Comparison of ENCODE assay signal across 16 cellular contexts in genomic region chr7:77933394-77933793, GRCh38.
DNase-seq lines count a peak whose midpoint lies in the region; ATAC-seq, FAIRE-seq and TF ChIP-seq lines count a peak whose summit lies in the region.
"Had no signal": no experiment of that assay in that cellular context is flagged by ENCODE, and none has a peak within 500 bp of the region (broad histone marks: within the 10 kb centered on the region; RNA-seq: fewer than 3 reads in every experiment).

No MANE protein-coding gene starts in this region.

- no peak overlapping the region for H4K8ac ChIP-seq in H9 (replicated peaks; ENCODE audit: insufficient read length, low read depth, low read length)

- no CpG with 5 or more reads among the region's 3 CpGs for WGBS in H9 (ENCODE audit: extremely low coverage, insufficient read length, low lambda C conversion rate)

- peaks cover 17% of the 10 kb centered on the region for H3K4me1 Mint-ChIP-seq in activated T-helper 17 cell treated with anti-CD3 and anti-CD28 coated beads, Interleukin-2, amount 50 U/mL, for 72 hours
- H3K4me1 Mint-ChIP-seq in H9, result peaks cover 7 to 9% of the 10 kb centered on the region in 2 experiments
- H3K4me1 Mint-ChIP-seq: neural crest cell had no signal

- H3K79me2 ChIP-seq in keratinocyte (ENCODE audit: control insufficient read depth, insufficient read depth, low read length), result no peaks in the 10 kb centered on the region
- no peaks in the 10 kb centered on the region for H3K79me2 ChIP-seq in H9 (ENCODE audit: insufficient read depth, low read length)

- no peak overlapping the region for H3K23ac ChIP-seq in H9 (ENCODE audit: insufficient read length, low read depth, low read length)

- no peak overlapping the region for H2BK20ac ChIP-seq in H9 (ENCODE audit: low read depth, low read length, poor library complexity, severe bottlenecking)

- no peaks in the 10 kb centered on the region for H3K36me3 ChIP-seq in HAP-1 (replicated peaks)
- H3K36me3 ChIP-seq in keratinocyte (ENCODE audit: control insufficient read depth in 2 of 2, extremely low read depth in 1 of 2, insufficient read depth in 2 of 2, low read length in 2 of 2), result no peaks in the 10 kb centered on the region

- H4K91ac ChIP-seq in H9 (ENCODE audit: insufficient read length, low read depth, low read length), result no peak overlapping the region

- peak; percentile 86 for ATAC-seq in activated T-helper 17 cell treated with anti-CD3 and anti-CD28 coated beads, Interleukin-2, amount 50 U/mL, for 72 hours (replicated peaks)
- no peak for ATAC-seq in GM21423 (IDR thresholded peaks at IDR 0.05; ENCODE audit: unreplicated experiment)
- ATAC-seq: Right ventricle myocardium inferior; stimulated activated naive CD8-positive, alpha-beta T cell treated with anti-CD3 and anti-CD28 coated beads, Interleukin-15, Interleukin-2, amounts not matched to agents 100 U/mL and 50 U/mL, for 24 hours had no signal

- H3K23me2 ChIP-seq in H9 (ENCODE audit: insufficient read length, low read depth, low read length, poor library complexity, severe bottlenecking), result no peaks in the 10 kb centered on the region

- H3K9me3 Mint-ChIP-seq in activated T-helper 17 cell treated with anti-CD3 and anti-CD28 coated beads, Interleukin-2, amount 50 U/mL, for 72 hours, result no peaks in the 10 kb centered on the region
- H3K9me3 Mint-ChIP-seq in H9, result no peaks in the 10 kb centered on the region
- H3K9me3 Mint-ChIP-seq: activated CD4-positive, alpha-beta T cell treated with anti-CD3 and anti-CD28 coated beads, Interleukin-2, amount 10 ng/mL, durations not matched to agents 24 days and 14 days; neural crest cell had no signal

- H2BK12ac ChIP-seq in H9 (ENCODE audit: insufficient read length, low read depth, low read length), result no peak overlapping the region

- H3K9me3 ChIP-seq in HAP-1 (no peaks in the 10 kb centered on the region), keratinocyte (ENCODE audit: control insufficient read depth, low read depth, low read length) (no peaks in the 10 kb centered on the region), H9 (ENCODE audit: control insufficient read depth, low read depth, low read length) (no peaks in the 10 kb centered on the region)

- H4K5ac ChIP-seq in H9 (ENCODE audit: insufficient read length, low read depth, low read length), result no peak overlapping the region

- no peak overlapping the region for H2BK15ac ChIP-seq in H9 (ENCODE audit: low read depth, low read length)

- peak overlapping the region; percentile 9 for H3K4me2 ChIP-seq in keratinocyte (ENCODE audit: control insufficient read depth, extremely low read depth, insufficient read depth, low read depth, low read length)
- no peak overlapping the region for H3K4me2 ChIP-seq in H9 (ENCODE audit: insufficient read depth, insufficient read length, low read length)

- H3K18ac ChIP-seq in H9 (ENCODE audit: insufficient read length, low read depth, low read length), result no peak overlapping the region

- H3K27ac ChIP-seq in keratinocyte (ENCODE audit: control insufficient read depth, insufficient read depth, low read length) (no peak overlapping the region), H9 (ENCODE audit: insufficient read length, low read depth, low read length) (no peak overlapping the region)

- H3K4ac ChIP-seq in H9 (ENCODE audit: low read depth, low read length), result no peak overlapping the region

- no peak overlapping the region for H3K56ac ChIP-seq in H9 (ENCODE audit: insufficient read length, low read depth, low read length)

- H3K27ac Mint-ChIP-seq in activated T-helper 17 cell treated with anti-CD3 and anti-CD28 coated beads, Interleukin-2, amount 50 U/mL, for 72 hours, result peak overlapping the region; percentile 46
- H3K27ac Mint-ChIP-seq in H9, result peak overlapping the region in 1 of 3 experiments; percentile 22; a peak in 2 of 7 replicates
- H3K27ac Mint-ChIP-seq: activated CD4-positive, alpha-beta T cell treated with anti-CD3 and anti-CD28 coated beads, Interleukin-2, amount 10 ng/mL, durations not matched to agents 24 days and 14 days had no signal

- H3K4me3 Mint-ChIP-seq in activated T-helper 17 cell treated with anti-CD3 and anti-CD28 coated beads, Interleukin-2, amount 50 U/mL, for 72 hours, result peak overlapping the region; percentile 1
- no peak overlapping the region for H3K4me3 Mint-ChIP-seq in H9
- H3K4me3 Mint-ChIP-seq: activated CD4-positive, alpha-beta T cell treated with anti-CD3 and anti-CD28 coated beads, Interleukin-2, amount 10 ng/mL, durations not matched to agents 24 days and 14 days; neural crest cell had no signal

- no peaks in the 10 kb centered on the region for H3K27me3 Mint-ChIP-seq in activated T-helper 17 cell treated with anti-CD3 and anti-CD28 coated beads, Interleukin-2, amount 50 U/mL, for 72 hours
- H3K27me3 Mint-ChIP-seq in H9 (ENCODE audit: low read depth), result no peaks in the 10 kb centered on the region
- H3K27me3 Mint-ChIP-seq: activated CD4-positive, alpha-beta T cell treated with anti-CD3 and anti-CD28 coated beads, Interleukin-2, amount 10 ng/mL, durations not matched to agents 24 days and 14 days had no signal

- H3K9ac ChIP-seq in keratinocyte (ENCODE audit: control insufficient read depth, extremely low read depth, insufficient read depth, low read length) (no peak overlapping the region), H9 (ENCODE audit: extremely low read depth, insufficient read length, low read length) (no peak overlapping the region)

- H2AK5ac ChIP-seq in H9 (ENCODE audit: insufficient read length, low read length), result no peak overlapping the region

- no peak overlapping the region for H3K14ac ChIP-seq in H9 (ENCODE audit: insufficient read depth, low read length)

- dilution Hi-C loops in keratinocyte (cut with MboI; ENCODE audit: extremely low pct_ligation_motif_present, low sequenced_read_pairs), result no loop called here

- peaks cover 81% of the 10 kb centered on the region for H3K36me3 Mint-ChIP-seq in activated T-helper 17 cell treated with anti-CD3 and anti-CD28 coated beads, Interleukin-2, amount 50 U/mL, for 72 hours (ENCODE audit: low read depth)
- H3K36me3 Mint-ChIP-seq in H9 (ENCODE audit: insufficient read depth in 1 of 3, low read depth in 3 of 3), result no peaks in the 10 kb centered on the region

- H3T11ph ChIP-seq in H9 (ENCODE audit: low read length), result no peak overlapping the region

- H3K4me1 ChIP-seq in HAP-1 (peaks cover 8% of the 10 kb centered on the region), keratinocyte (ENCODE audit: control insufficient read depth, extremely low read depth, insufficient read depth, low read length) (peaks cover 5% of the 10 kb centered on the region), H9 (ENCODE audit: insufficient read depth, low read length) (peaks cover 4% of the 10 kb centered on the region)

- no peaks in the 10 kb centered on the region for H3K9me1 ChIP-seq in keratinocyte (ENCODE audit: control insufficient read depth, extremely low read depth, insufficient read depth, low read length)

- TF ChIP-seq CTCF in keratinocyte (optimal IDR thresholded peaks at IDR 0.05 in 1 of 3, IDR thresholded peaks at IDR 0.05 in 1 of 3, conservative IDR thresholded peaks at IDR 0.05 in 1 of 3; ENCODE audit: extremely low read depth in 1 of 3, insufficient read depth in 2 of 3, low read length in 3 of 3) (no peak), H9 (conservative IDR thresholded peaks at IDR 0.05) (no peak)

- peak; percentile 53 for FAIRE-seq in keratinocyte (lab: Jason Lieb, UNC)
- FAIRE-seq: GM18507 had no signal

- no peak overlapping the region for H2AFZ ChIP-seq in keratinocyte (ENCODE audit: control insufficient read depth, low read length)
- H2AFZ ChIP-seq in H9 (ENCODE audit: low read length), result no peak overlapping the region

- in situ Hi-C loops in HAP-1 (cut with MboI; ENCODE audit: low sequenced_read_pairs), result no loop called here

- no peak overlapping the region for H2BK120ac ChIP-seq in H9 (ENCODE audit: low read depth, low read length, poor library complexity, severe bottlenecking)

- H2BK5ac ChIP-seq in H9 (ENCODE audit: insufficient read length, low read length), result no peak overlapping the region

- H3K79me1 ChIP-seq in H9 (ENCODE audit: insufficient read depth, low read depth, low read length, poor library complexity, severe bottlenecking), result no peaks in the 10 kb centered on the region

- DNase-seq in AG20443 (ENCODE audit: low spot score) (peak; percentile 37), HAP-1 (ENCODE audit: low spot score in 2 of 2) (peak; percentile 23 to 49), keratinocyte (ENCODE audit: low read depth, low spot score) (peak; percentile 23), DMS114 treated with DMSO at 0.1 percent for 48 hours (lab: John Stamatoyannopoulos, UW; ENCODE audit: unreplicated experiment) (no peak), H9 (no peak), DMS 273 treated with DMSO at 0.1 percent for 48 hours (lab: John Stamatoyannopoulos, UW) (no peak)
- DNase-seq: activated CD4-positive, alpha-beta T cell treated with anti-CD3 and anti-CD28 coated beads, Interleukin-2, amount 10 ng/mL, durations not matched to agents 24 days and 14 days; activated naive CD4-positive, alpha-beta T cell; effector memory CD4-positive, alpha-beta T cell; KG1; stimulated activated naive CD8-positive, alpha-beta T cell treated with anti-CD3 and anti-CD28 coated beads, Interleukin-15, Interleukin-2, amounts not matched to agents 100 U/mL and 50 U/mL, for 24 hours had no signal

- H4K20me1 ChIP-seq in keratinocyte (ENCODE audit: control insufficient read depth, extremely low read depth, insufficient read depth, low read length) (no peaks in the 10 kb centered on the region), H9 (ENCODE audit: control insufficient read depth, insufficient read depth, insufficient read length) (no peaks in the 10 kb centered on the region)

- H3K27me3 ChIP-seq in HAP-1 (ENCODE audit: low read depth) (no peaks in the 10 kb centered on the region), keratinocyte (ENCODE audit: control insufficient read depth, extremely low read depth, insufficient read depth, low read length) (no peaks in the 10 kb centered on the region), H9 (ENCODE audit: insufficient read depth, low read length) (no peaks in the 10 kb centered on the region)

- no peak overlapping the region for H3K4me3 ChIP-seq in HAP-1
- H3K4me3 ChIP-seq in keratinocyte (ENCODE audit: control insufficient read depth in 2 of 3, extremely low read depth in 1 of 3, insufficient read depth in 2 of 3, low read depth in 1 of 3, low read length in 3 of 3), result no peak overlapping the region

Comparison
In these comparisons a context has a peak if more than half of its experiments do, and no peak if none do; other contexts are left out.
1. DNase-seq: peak in AG20443 (single experiment), HAP-1 (2 of 2) and keratinocyte (single experiment); none in DMS114 treated with DMSO at 0.1 percent for 48 hours (single experiment), H9 (single experiment) and DMS 273 treated with DMSO at 0.1 percent for 48 hours (single experiment).